21 cellular contexts compared by ENCODE assay signal in genomic region chr7:71775648-71776047, GRCh38.
"Had no signal": no experiment of that assay in that cellular context is flagged by ENCODE, and none has a peak within 500 bp of the region (broad histone marks: within the 10 kb centered on the region; RNA-seq: fewer than 3 reads in every experiment).

No MANE protein-coding gene starts in this region.

- H3K9me3 Mint-ChIP-seq: activated naive CD4-positive, alpha-beta T cell treated with anti-CD3 and anti-CD28 coated beads, Interleukin-2, amount 50 U/mL, for 24 hours; neural progenitor cell had no signal

- H3K27ac Mint-ChIP-seq: activated CD4-positive, alpha-beta memory T cell treated with anti-CD3 and anti-CD28 coated beads, Interleukin-2, amount 10 ng/mL, durations not matched to agents 7 days and 5 days; activated CD4-positive, alpha-beta T cell treated with anti-CD3 and anti-CD28 coated beads, Interleukin-2, amount 10 ng/mL, durations not matched to agents 24 days and 14 days; activated naive CD4-positive, alpha-beta T cell treated with anti-CD3 and anti-CD28 coated beads, Interleukin-2, amount 50 U/mL, for 24 hours; neural progenitor cell; T-cell; T-helper 2 cell treated with Interferon-gamma antibody and Interleukin-4, amounts not matched to agents 5 μg/mL and 100 μg/mL, for 36 hours had no signal

- DNase-seq: activated CD4-positive, alpha-beta memory T cell treated with anti-CD3 and anti-CD28 coated beads, Interleukin-2, amount 10 ng/mL, durations not matched to agents 7 days and 5 days; activated CD4-positive, alpha-beta T cell treated with anti-CD3 and anti-CD28 coated beads, Interleukin-2, amount 10 ng/mL, durations not matched to agents 24 days and 14 days; activated gamma-delta T cell; colonic mucosa; dorsolateral prefrontal cortex; esophagus squamous epithelium; left colon; lower lobe of right lung; naive thymus-derived CD8-positive, alpha-beta T cell; stimulated activated CD4-positive, alpha-beta T cell treated with anti-CD3 and anti-CD28 coated beads, Interleukin-4, amount 100 ng/mL, for 24 hours; stimulated activated naive CD4-positive, alpha-beta T cell treated with Interleukin-2 at 50 U/mL for 16 hours; T-cell; thyroid gland; upper lobe of right lung had no signal

- H3K27ac ChIP-seq: ascending aorta, colonic mucosa, dorsolateral prefrontal cortex, esophagus squamous epithelium, gastroesophageal sphincter, lower lobe of right lung, neural progenitor cell, thyroid gland, upper lobe of right lung, VCaP had no signal

- H3K9me3 ChIP-seq: ascending aorta, colonic mucosa, esophagus squamous epithelium, gastroesophageal sphincter, lower lobe of right lung, thyroid gland, upper lobe of right lung had no signal

- H3K4me1 ChIP-seq: ascending aorta, colonic mucosa, esophagus squamous epithelium, gastroesophageal sphincter, lower lobe of right lung, thyroid gland, upper lobe of right lung had no signal

- H3K4me2 ChIP-seq: neural progenitor cell had no signal

- H3K27me3 ChIP-seq: ascending aorta, colonic mucosa, esophagus squamous epithelium, thyroid gland, upper lobe of right lung had no signal

- H3K4me3 ChIP-seq: ascending aorta, colonic mucosa, dorsolateral prefrontal cortex, esophagus squamous epithelium, gastroesophageal sphincter, lower lobe of right lung, neural progenitor cell, thyroid gland, upper lobe of right lung had no signal

- H3K36me3 ChIP-seq: ascending aorta, colonic mucosa, esophagus squamous epithelium, gastroesophageal sphincter, lower lobe of right lung, neural progenitor cell, thyroid gland, upper lobe of right lung had no signal

- H2AFZ ChIP-seq: neural progenitor cell had no signal

- H3K9ac ChIP-seq: neural progenitor cell had no signal

- ATAC-seq: activated CD4-positive, CD25-positive, alpha-beta regulatory T cell treated with anti-CD3 and anti-CD28 coated beads, Interleukin-2, amount 50 U/mL, for 24 hours; gastroesophageal sphincter; left colon; lower lobe of right lung; naive thymus-derived CD8-positive, alpha-beta T cell; T-cell; upper lobe of right lung had no signal

- H3K36me3 Mint-ChIP-seq: activated naive CD4-positive, alpha-beta T cell treated with anti-CD3 and anti-CD28 coated beads, Interleukin-2, amount 50 U/mL, for 24 hours; neural progenitor cell; T-cell had no signal
